21 cellular contexts compared by ENCODE assay signal in the genomic region with DNA sequence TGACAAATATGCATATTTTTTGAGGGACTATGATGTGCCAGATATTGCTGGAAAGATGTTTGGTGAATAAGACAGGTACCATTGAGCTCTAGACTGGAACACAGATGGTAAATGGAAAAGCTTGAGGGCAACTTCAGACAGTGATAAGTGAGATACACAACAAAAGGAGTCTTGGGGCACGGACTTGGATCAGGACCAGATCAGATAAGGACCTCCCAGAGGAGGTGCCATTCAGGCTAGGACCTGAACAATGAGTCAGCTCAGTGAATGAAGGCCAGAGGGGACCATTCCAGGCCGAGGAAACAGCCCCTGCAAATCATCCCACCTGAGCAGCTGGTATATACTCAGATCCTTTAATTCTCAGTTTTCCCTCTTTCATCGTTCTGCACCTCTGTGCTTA. TPM values are rescaled to one million over a fixed set of nuclear protein-coding genes. Genes with fewer than 3 reads are reported as not detected.
"Had no signal": no experiment of that assay in that cellular context is flagged by ENCODE, and none has a peak within 500 bp of the region (broad histone marks: within the 10 kb centered on the region; RNA-seq: fewer than 3 reads in every experiment).

No MANE protein-coding gene starts in this region.

- H3K27ac ChIP-seq: gastroesophageal sphincter, left ventricle myocardium inferior, right atrium auricular region, tibial nerve, uterus had no signal

- H3K9me3 Mint-ChIP-seq: activated CD4-positive, alpha-beta memory T cell treated with anti-CD3 and anti-CD28 coated beads, Interleukin-2, amount 10 ng/mL, durations not matched to agents 7 days and 5 days; activated naive CD8-positive, alpha-beta T cell treated with anti-CD3 and anti-CD28 coated beads, Interleukin-2, amount 10 ng/mL, durations not matched to agents 7 days and 5 days; naive B cell; neural crest cell had no signal

- H3K27me3 ChIP-seq: right atrium auricular region, tibial nerve, uterus had no signal

- H3K27ac Mint-ChIP-seq: activated CD4-positive, alpha-beta memory T cell treated with anti-CD3 and anti-CD28 coated beads, Interleukin-2, amount 10 ng/mL, durations not matched to agents 7 days and 5 days; activated CD8-positive, alpha-beta memory T cell treated with anti-CD3 and anti-CD28 coated beads, Interleukin-2, amount 10 ng/mL, durations not matched to agents 7 days and 5 days; activated naive CD8-positive, alpha-beta T cell treated with anti-CD3 and anti-CD28 coated beads, Interleukin-2, amount 10 ng/mL, durations not matched to agents 7 days and 5 days; naive B cell; progenitor cell of endocrine pancreas had no signal

- H3K4me3 ChIP-seq: gastroesophageal sphincter, heart left ventricle, left ventricle myocardium inferior, mucosa of descending colon, right atrium auricular region, tibial nerve, uterus had no signal

- H3K4me1 Mint-ChIP-seq: activated CD4-positive, alpha-beta memory T cell treated with anti-CD3 and anti-CD28 coated beads, Interleukin-2, amount 10 ng/mL, durations not matched to agents 7 days and 5 days; activated CD8-positive, alpha-beta memory T cell treated with anti-CD3 and anti-CD28 coated beads, Interleukin-2, amount 10 ng/mL, durations not matched to agents 7 days and 5 days; activated naive CD8-positive, alpha-beta T cell treated with anti-CD3 and anti-CD28 coated beads, Interleukin-2, amount 10 ng/mL, durations not matched to agents 7 days and 5 days; naive B cell; neural crest cell had no signal

- DNase-seq: activated CD4-positive, alpha-beta memory T cell treated with anti-CD3 and anti-CD28 coated beads, Interleukin-2, amount 10 ng/mL, durations not matched to agents 7 days and 5 days; activated CD4-positive, alpha-beta T cell treated with anti-CD3 and anti-CD28 coated beads for 48 hours; activated CD4-positive, CD25-positive, alpha-beta regulatory T cell; activated CD8-positive, alpha-beta memory T cell treated with anti-CD3 and anti-CD28 coated beads, Interleukin-2, amount 10 ng/mL, durations not matched to agents 7 days and 5 days; activated naive CD4-positive, alpha-beta T cell treated with Interleukin-2 at 50 U/mL for 16 hours; activated naive CD8-positive, alpha-beta T cell treated with anti-CD3 and anti-CD28 coated beads, Interleukin-2, amount 10 ng/mL, durations not matched to agents 7 days and 5 days; amygdala; central memory CD4-positive, alpha-beta T cell; heart left ventricle; kidney glomerular epithelial cell; left ventricle myocardium inferior; mucosa of descending colon; naive B cell; stimulated activated naive CD8-positive, alpha-beta T cell treated with anti-CD3 and anti-CD28 coated beads, Interleukin-15, Interleukin-2, amounts not matched to agents 100 U/mL and 50 U/mL, for 24 hours; uterus had no signal

- H3K4me1 ChIP-seq: gastroesophageal sphincter, left ventricle myocardium inferior, right atrium auricular region, tibial nerve, uterus had no signal

- H3K9me3 ChIP-seq: gastroesophageal sphincter, heart left ventricle, left ventricle myocardium inferior, mucosa of descending colon, right atrium auricular region, tibial nerve, uterus had no signal

- H3K4me3 Mint-ChIP-seq: activated CD4-positive, alpha-beta memory T cell treated with anti-CD3 and anti-CD28 coated beads, Interleukin-2, amount 10 ng/mL, durations not matched to agents 7 days and 5 days; activated CD8-positive, alpha-beta memory T cell treated with anti-CD3 and anti-CD28 coated beads, Interleukin-2, amount 10 ng/mL, durations not matched to agents 7 days and 5 days; activated naive CD8-positive, alpha-beta T cell treated with anti-CD3 and anti-CD28 coated beads, Interleukin-2, amount 10 ng/mL, durations not matched to agents 7 days and 5 days; naive B cell; neural crest cell had no signal

- H3K36me3 Mint-ChIP-seq: activated CD8-positive, alpha-beta memory T cell treated with anti-CD3 and anti-CD28 coated beads, Interleukin-2, amount 10 ng/mL, durations not matched to agents 7 days and 5 days; activated naive CD8-positive, alpha-beta T cell treated with anti-CD3 and anti-CD28 coated beads, Interleukin-2, amount 10 ng/mL, durations not matched to agents 7 days and 5 days; naive B cell had no signal

- FAIRE-seq: colon had no signal

- ATAC-seq: activated CD8-positive, alpha-beta memory T cell treated with anti-CD3 and anti-CD28 coated beads, Interleukin-2, amount 10 ng/mL, durations not matched to agents 7 days and 5 days; gastroesophageal sphincter; heart left ventricle; mucosa of descending colon; stimulated activated naive CD8-positive, alpha-beta T cell treated with anti-CD3 and anti-CD28 coated beads, Interleukin-15, Interleukin-2, amounts not matched to agents 100 U/mL and 50 U/mL, for 24 hours had no signal

- H3K36me3 ChIP-seq: gastroesophageal sphincter, heart left ventricle, left ventricle myocardium inferior, right atrium auricular region, tibial nerve, uterus had no signal

RNA-seq across cellular contexts. Expression of a gene that starts 1.8 kb away (rescaled TPM):
- total RNA-seq: activated CD4-positive, alpha-beta memory T cell treated with anti-CD3 and anti-CD28 coated beads, Interleukin-2, amount 10 ng/mL, durations not matched to agents 7 days and 5 days; activated CD8-positive, alpha-beta memory T cell treated with anti-CD3 and anti-CD28 coated beads, Interleukin-2, amount 10 ng/mL, durations not matched to agents 7 days and 5 days; activated naive CD8-positive, alpha-beta T cell treated with anti-CD3 and anti-CD28 coated beads, Interleukin-2, amount 10 ng/mL, durations not matched to agents 7 days and 5 days had no signal
